Comparison of ENCODE assay signal across 33 cellular contexts in the genomic region with DNA sequence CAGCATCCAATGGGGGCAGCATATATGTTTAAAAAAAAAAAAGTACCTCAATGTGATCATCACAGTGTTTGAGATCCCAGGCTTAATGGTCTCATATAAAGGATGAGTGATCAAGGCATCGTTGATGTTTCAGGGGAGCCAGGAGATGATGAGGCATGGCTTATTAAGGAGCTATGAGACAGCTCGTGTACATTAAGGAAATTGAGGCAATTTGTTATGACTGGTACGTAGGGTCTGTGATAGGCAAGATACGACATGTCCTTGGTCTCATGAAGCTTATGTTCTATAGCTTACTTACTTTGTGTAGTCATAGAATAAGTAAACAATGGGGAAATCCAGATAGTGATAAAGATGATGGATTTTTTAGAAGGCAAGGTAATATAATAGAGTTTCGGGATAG.
"Had no signal": no experiment of that assay in that cellular context is flagged by ENCODE, and none has a peak within 500 bp of the region (broad histone marks: within the 10 kb centered on the region; RNA-seq: fewer than 3 reads in every experiment).

No MANE protein-coding gene starts in this region.

- H3K27ac Mint-ChIP-seq: activated CD4-positive, alpha-beta memory T cell treated with anti-CD3 and anti-CD28 coated beads for 36 hours; activated CD4-positive, alpha-beta T cell treated with anti-CD3 and anti-CD28 coated beads for 36 hours; activated CD4-positive, alpha-beta T cell treated with anti-CD3 and anti-CD28 coated beads, Interleukin-2, amount 10 ng/mL, durations not matched to agents 24 days and 14 days; activated CD8-positive, alpha-beta memory T cell treated with anti-CD3 and anti-CD28 coated beads, Interleukin-2, amount 10 ng/mL, durations not matched to agents 7 days and 5 days; activated CD8-positive, alpha-beta T cell treated with anti-CD3 and anti-CD28 coated beads, Interleukin-2, amount 10 ng/mL, durations not matched to agents 7 days and 5 days; activated naive CD4-positive, alpha-beta T cell treated with anti-CD3 and anti-CD28 coated beads for 36 hours; activated naive CD4-positive, alpha-beta T cell treated with anti-CD3 and anti-CD28 coated beads, Interleukin-2, amount 50 U/mL, for 24 hours; activated naive CD8-positive, alpha-beta T cell treated with anti-CD3 and anti-CD28 coated beads, Interleukin-2, amount 10 ng/mL, durations not matched to agents 7 days and 5 days; activated T-helper 1 cell treated with anti-CD3 and anti-CD28 coated beads, Interleukin-12 subunit alpha, Interleukin-12 subunit beta, Interleukin-2, Interleukin-4 antibody, amounts not matched to agents 30 ng/mL and 10 ng/mL and 1 ng/mL, durations not matched to agents 14 hours and 24 hours and 36 hours; activated T-helper 2 cell treated with anti-CD3 and anti-CD28 coated beads, Interferon-gamma antibody, Interleukin-2, Interleukin-4, amounts not matched to agents 10 μg/mL and 5 μg/mL and 100 μg/mL, durations not matched to agents 14 hours and 24 hours and 36 hours; dendritic cell treated with granulocyte-macrophage colony-stimulating factor and Interleukin-4, amounts not matched to agents 40 ng/mL and 50 ng/mL, for 4 days; endodermal cell; T-helper 17 cell; T-helper 2 cell treated with Interferon-gamma antibody and Interleukin-4, amounts not matched to agents 5 μg/mL and 100 μg/mL, for 36 hours had no signal

- H3K27me3 ChIP-seq: body of pancreas, cardiac muscle cell, dorsolateral prefrontal cortex, esophagus muscularis mucosa, gastroesophageal sphincter, heart right ventricle had no signal

- ATAC-seq: activated CD4-positive, alpha-beta T cell treated with anti-CD3 and anti-CD28 coated beads for 36 hours; activated CD8-positive, alpha-beta memory T cell treated with anti-CD3 and anti-CD28 coated beads, Interleukin-2, amount 10 ng/mL, durations not matched to agents 7 days and 5 days; activated CD8-positive, alpha-beta T cell treated with anti-CD3 and anti-CD28 coated beads, Interleukin-2, amount 10 ng/mL, durations not matched to agents 7 days and 5 days; body of pancreas; gastroesophageal sphincter; heart right ventricle; T-helper 17 cell had no signal

- DNase-seq: activated CD4-positive, alpha-beta memory T cell treated with anti-CD3 and anti-CD28 coated beads for 36 hours; activated CD4-positive, alpha-beta T cell treated with anti-CD3 and anti-CD28 coated beads for 36 hours; activated CD4-positive, alpha-beta T cell treated with anti-CD3 and anti-CD28 coated beads, Interleukin-2, amount 10 ng/mL, durations not matched to agents 24 days and 14 days; activated CD4-positive, CD25-positive, alpha-beta regulatory T cell; activated CD4-positive, CD25-positive, alpha-beta regulatory T cell treated with anti-CD3 and anti-CD28 coated beads, Interleukin-2, amount 50 U/mL, for 72 hours; activated CD8-positive, alpha-beta memory T cell treated with anti-CD3 and anti-CD28 coated beads, Interleukin-2, amount 10 ng/mL, durations not matched to agents 7 days and 5 days; activated CD8-positive, alpha-beta memory T cell treated with anti-CD3 and anti-CD28 coated beads, Interleukin-2, amount 50 U/mL, for 4 hours; activated CD8-positive, alpha-beta T cell treated with anti-CD3 and anti-CD28 coated beads, Interleukin-2, amount 10 ng/mL, durations not matched to agents 7 days and 5 days; activated effector memory CD4-positive, alpha-beta T cell treated with anti-CD3 and anti-CD28 coated beads, Interleukin-2, amount 50 U/mL, for 16 hours; activated naive CD4-positive, alpha-beta T cell treated with anti-CD3 and anti-CD28 coated beads for 36 hours; activated naive CD8-positive, alpha-beta T cell treated with anti-CD3 and anti-CD28 coated beads, Interleukin-2, amount 10 ng/mL, durations not matched to agents 7 days and 5 days; activated T-cell treated with anti-CD3 and anti-CD28 coated beads, Interleukin-2, amount 50 U/mL, for 1 hour; activated T-cell treated with anti-CD3 and anti-CD28 coated beads, Interleukin-2, amount 50 U/mL, for 48 hours; body of pancreas; central memory CD4-positive, alpha-beta T cell; cerebellar nuclear complex; dorsolateral prefrontal cortex; effector memory CD4-positive, alpha-beta T cell; endodermal cell; foreskin melanocyte; heart right ventricle; T-helper 1 cell; T-helper 17 cell; T1000 had no signal

- H3K27me3 Mint-ChIP-seq: activated CD4-positive, alpha-beta memory T cell treated with anti-CD3 and anti-CD28 coated beads for 36 hours; activated CD4-positive, alpha-beta T cell treated with anti-CD3 and anti-CD28 coated beads for 36 hours; activated CD4-positive, alpha-beta T cell treated with anti-CD3 and anti-CD28 coated beads, Interleukin-2, amount 10 ng/mL, durations not matched to agents 24 days and 14 days; activated CD8-positive, alpha-beta memory T cell treated with anti-CD3 and anti-CD28 coated beads, Interleukin-2, amount 10 ng/mL, durations not matched to agents 7 days and 5 days; activated naive CD4-positive, alpha-beta T cell treated with anti-CD3 and anti-CD28 coated beads, Interleukin-2, amount 50 U/mL, for 24 hours; activated naive CD8-positive, alpha-beta T cell treated with anti-CD3 and anti-CD28 coated beads, Interleukin-2, amount 10 ng/mL, durations not matched to agents 7 days and 5 days; dendritic cell treated with granulocyte-macrophage colony-stimulating factor and Interleukin-4, amounts not matched to agents 40 ng/mL and 50 ng/mL, for 4 days; T-helper 17 cell had no signal

- H3K9me3 ChIP-seq: body of pancreas, esophagus muscularis mucosa, gastroesophageal sphincter, heart right ventricle had no signal

- H3K4me3 Mint-ChIP-seq: activated CD4-positive, alpha-beta memory T cell treated with anti-CD3 and anti-CD28 coated beads for 36 hours; activated CD4-positive, alpha-beta T cell treated with anti-CD3 and anti-CD28 coated beads for 36 hours; activated CD4-positive, alpha-beta T cell treated with anti-CD3 and anti-CD28 coated beads, Interleukin-2, amount 10 ng/mL, durations not matched to agents 24 days and 14 days; activated CD8-positive, alpha-beta memory T cell treated with anti-CD3 and anti-CD28 coated beads, Interleukin-2, amount 10 ng/mL, durations not matched to agents 7 days and 5 days; activated CD8-positive, alpha-beta T cell treated with anti-CD3 and anti-CD28 coated beads, Interleukin-2, amount 10 ng/mL, durations not matched to agents 7 days and 5 days; activated naive CD4-positive, alpha-beta T cell treated with anti-CD3 and anti-CD28 coated beads for 36 hours; activated naive CD4-positive, alpha-beta T cell treated with anti-CD3 and anti-CD28 coated beads, Interleukin-2, amount 50 U/mL, for 24 hours; activated naive CD8-positive, alpha-beta T cell treated with anti-CD3 and anti-CD28 coated beads, Interleukin-2, amount 10 ng/mL, durations not matched to agents 7 days and 5 days; activated T-helper 1 cell treated with anti-CD3 and anti-CD28 coated beads, Interleukin-12 subunit alpha, Interleukin-12 subunit beta, Interleukin-2, Interleukin-4 antibody, amounts not matched to agents 30 ng/mL and 10 ng/mL and 1 ng/mL, durations not matched to agents 14 hours and 24 hours and 36 hours; dendritic cell treated with granulocyte-macrophage colony-stimulating factor and Interleukin-4, amounts not matched to agents 40 ng/mL and 50 ng/mL, for 4 days; endodermal cell; T-helper 17 cell; T-helper 2 cell treated with Interferon-gamma antibody and Interleukin-4, amounts not matched to agents 5 μg/mL and 100 μg/mL, for 36 hours had no signal

- H3K9me3 Mint-ChIP-seq: activated CD4-positive, alpha-beta memory T cell treated with anti-CD3 and anti-CD28 coated beads for 36 hours; activated CD4-positive, alpha-beta T cell treated with anti-CD3 and anti-CD28 coated beads, Interleukin-2, amount 10 ng/mL, durations not matched to agents 24 days and 14 days; activated naive CD4-positive, alpha-beta T cell treated with anti-CD3 and anti-CD28 coated beads for 36 hours; activated naive CD4-positive, alpha-beta T cell treated with anti-CD3 and anti-CD28 coated beads, Interleukin-2, amount 50 U/mL, for 24 hours; activated naive CD8-positive, alpha-beta T cell treated with anti-CD3 and anti-CD28 coated beads, Interleukin-2, amount 10 ng/mL, durations not matched to agents 7 days and 5 days; activated T-helper 1 cell treated with anti-CD3 and anti-CD28 coated beads, Interleukin-12 subunit alpha, Interleukin-12 subunit beta, Interleukin-2, Interleukin-4 antibody, amounts not matched to agents 30 ng/mL and 10 ng/mL and 1 ng/mL, durations not matched to agents 14 hours and 24 hours and 36 hours; activated T-helper 2 cell treated with anti-CD3 and anti-CD28 coated beads, Interferon-gamma antibody, Interleukin-2, Interleukin-4, amounts not matched to agents 10 μg/mL and 5 μg/mL and 100 μg/mL, durations not matched to agents 14 hours and 24 hours and 36 hours; dendritic cell treated with granulocyte-macrophage colony-stimulating factor and Interleukin-4, amounts not matched to agents 40 ng/mL and 50 ng/mL, for 4 days; endodermal cell; T-helper 2 cell treated with Interferon-gamma antibody and Interleukin-4, amounts not matched to agents 5 μg/mL and 100 μg/mL, for 36 hours had no signal

- H3K27ac ChIP-seq: body of pancreas, cardiac muscle cell, coronary artery, dorsolateral prefrontal cortex, esophagus muscularis mucosa, gastroesophageal sphincter, heart right ventricle had no signal

- H3K4me3 ChIP-seq: body of pancreas, cardiac muscle cell, coronary artery, dorsolateral prefrontal cortex, esophagus muscularis mucosa, gastroesophageal sphincter, heart right ventricle had no signal

- H3K4me1 ChIP-seq: body of pancreas, gastroesophageal sphincter had no signal

- H3K36me3 Mint-ChIP-seq: activated naive CD8-positive, alpha-beta T cell treated with anti-CD3 and anti-CD28 coated beads, Interleukin-2, amount 10 ng/mL, durations not matched to agents 7 days and 5 days had no signal
